Comparison of ENCODE assay signal across 11 cellular contexts in the genomic region with DNA sequence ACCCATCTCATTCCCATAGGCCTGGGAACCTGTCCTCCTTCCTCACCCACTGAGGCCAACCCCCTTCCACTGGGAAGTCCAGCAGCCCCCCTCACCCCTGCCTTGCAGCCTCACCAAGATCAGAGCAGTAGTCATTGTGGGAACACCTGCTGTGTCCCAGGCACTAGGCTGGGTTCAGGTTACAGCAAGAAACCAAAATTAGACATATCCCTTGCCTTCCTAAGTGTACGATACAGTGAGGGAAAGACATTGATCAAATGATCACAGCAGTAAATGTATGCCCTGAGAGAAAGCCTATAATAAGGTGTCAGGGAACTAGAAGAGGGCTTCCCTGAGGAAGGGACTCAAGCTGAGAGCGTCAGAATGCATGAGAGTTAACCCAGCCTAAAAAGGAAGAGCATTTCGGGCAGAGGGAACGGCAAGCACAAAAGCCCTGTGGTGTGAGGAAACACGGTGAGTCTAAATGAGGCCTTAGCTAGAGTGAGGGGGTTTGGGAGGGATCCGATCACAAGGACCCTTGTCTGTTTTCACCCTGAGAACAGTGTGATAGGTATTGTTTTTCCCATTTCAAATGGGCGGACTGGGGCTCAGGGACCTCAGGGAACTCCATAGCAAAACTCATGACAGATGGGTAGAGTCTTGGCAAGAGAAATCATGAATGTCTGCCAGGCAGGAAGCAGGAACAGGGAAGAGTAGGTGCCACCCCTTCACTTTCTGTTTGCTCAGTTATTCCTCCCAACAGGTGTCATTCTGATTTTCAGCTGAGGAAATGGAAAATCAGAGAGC. TPM values are rescaled to one million over a fixed set of nuclear protein-coding genes. Genes with fewer than 3 reads are reported as not detected.
DNase-seq lines count a peak whose midpoint lies in the region; ATAC-seq, FAIRE-seq and TF ChIP-seq lines count a peak whose summit lies in the region.
"Had no signal": no experiment of that assay in that cellular context is flagged by ENCODE, and none has a peak within 500 bp of the region (broad histone marks: within the 10 kb centered on the region; RNA-seq: fewer than 3 reads in every experiment).

No MANE protein-coding gene starts in this region.

- FAIRE-seq in urothelium cell line (lab: Jason Lieb, UNC), result peak; percentile 79
- FAIRE-seq in HepG2 (lab: Jason Lieb, UNC), result no peak
- FAIRE-seq: colon had no signal

- no peak overlapping the region for H3K27ac ChIP-seq in mammary epithelial cell (ENCODE audit: insufficient read depth, low read depth, low read length)
- H3K27ac ChIP-seq in HepG2 (ENCODE audit: extremely low read length, insufficient read depth, low read length), result no peak overlapping the region

- H3K27me3 Mint-ChIP-seq in MCF 10A (ENCODE audit: insufficient read depth, unreplicated experiment), result no peaks in the 10 kb centered on the region
- H3K27me3 Mint-ChIP-seq in activated T-cell treated with anti-CD3 and anti-CD28 coated beads, Interleukin-2, amount 50 U/mL, for 72 hours (ENCODE audit: low read depth), result no peaks in the 10 kb centered on the region

- TF ChIP-seq CTCF in MCF 10A (IDR thresholded peaks at IDR 0.05; ENCODE audit: unreplicated experiment) (no peak), mammary epithelial cell (conservative IDR thresholded peaks at IDR 0.05 in 1 of 2, IDR thresholded peaks at IDR 0.05 in 1 of 2; ENCODE audit: extremely low read depth in 1 of 2, insufficient read depth in 1 of 2, low read depth in 1 of 2, low read length in 2 of 2) (no peak), mucosa of descending colon (IDR thresholded peaks at IDR 0.05) (no peak), HepG2 (CRISPR knock-in tag; IDR thresholded peaks at IDR 0.05) (no peak)

- H3K4me3 Mint-ChIP-seq in MCF 10A (ENCODE audit: unreplicated experiment), result no peak overlapping the region
- peak overlapping the region; percentile 18 to 71 for H3K4me3 Mint-ChIP-seq in activated T-cell treated with anti-CD3 and anti-CD28 coated beads, Interleukin-2, amount 50 U/mL, for 72 hours

- no peaks in the 10 kb centered on the region for H3K9me3 ChIP-seq in mammary epithelial cell (replicated peaks; ENCODE audit: insufficient read depth, low read length)
- no peaks in the 10 kb centered on the region for H3K9me3 ChIP-seq in mucosa of descending colon
- H3K9me3 ChIP-seq in HepG2 (ENCODE audit: low read length), result no peaks in the 10 kb centered on the region

- H3K4me1 ChIP-seq in mammary epithelial cell (ENCODE audit: insufficient read depth, low read length), result peaks cover 13% of the 10 kb centered on the region
- H3K4me1 ChIP-seq in mucosa of descending colon (ENCODE audit: low read depth), result peaks cover 27% of the 10 kb centered on the region
- 0 out of 2 replicates have a peak, but pooled peaks cover 9% of the 10 kb centered on the region for H3K4me1 ChIP-seq in HepG2 (ENCODE audit: insufficient read depth, low read length)

- no peak overlapping the region for H3K27ac Mint-ChIP-seq in MCF 10A (ENCODE audit: low read depth, unreplicated experiment)
- peak overlapping the region; percentile 74 for H3K27ac Mint-ChIP-seq in activated T-cell treated with anti-CD3 and anti-CD28 coated beads, Interleukin-2, amount 50 U/mL, for 72 hours

- WGBS in mammary epithelial cell (ENCODE audit: low coverage, missing lambda C conversion rate), result 97% methylated on average over 4 of the region's 7 CpGs
- 57% methylated on average over 7 of the region's 7 CpGs for WGBS in HepG2 (ENCODE audit: low lambda C conversion rate)

- in situ Hi-C loops in mammary epithelial cell (cut with MboI; ENCODE audit: low sequenced_read_pairs in 2 of 2) (no loop called here), HepG2 (cut with HindIII; ENCODE audit: extremely low pct_ligation_motif_present, low pct_unique_long_range_greater_than_20kb) (no loop called here)

- H3K79me2 ChIP-seq in mammary epithelial cell (ENCODE audit: insufficient read depth, low read length), result no peaks in the 10 kb centered on the region
- H3K79me2 ChIP-seq in HepG2 (ENCODE audit: insufficient read depth, low read length), result no peaks in the 10 kb centered on the region

- H3K4me2 ChIP-seq in mammary epithelial cell (ENCODE audit: insufficient read depth, low read depth, low read length), result no peak overlapping the region
- no peak overlapping the region for H3K4me2 ChIP-seq in HepG2 (ENCODE audit: low read depth, low read length)

- H3K27me3 ChIP-seq in mammary epithelial cell (ENCODE audit: insufficient read depth, low read length) (no peaks in the 10 kb centered on the region), HepG2 (ENCODE audit: control insufficient read depth in 1 of 2, insufficient read depth in 2 of 2, low read length in 2 of 2) (peaks cover 8 to 48% of the 10 kb centered on the region in 2 experiments; a peak in 4 of 5 replicates)

- no peaks in the 10 kb centered on the region for H3K9me3 Mint-ChIP-seq in MCF 10A (ENCODE audit: unreplicated experiment)
- H3K9me3 Mint-ChIP-seq in activated T-cell treated with anti-CD3 and anti-CD28 coated beads, Interleukin-2, amount 50 U/mL, for 72 hours, result no peaks in the 10 kb centered on the region

- no peak overlapping the region for H3K4me3 ChIP-seq in mammary epithelial cell (replicated peaks in 1 of 3; ENCODE audit: insufficient read depth in 1 of 3, low read depth in 2 of 3, low read length in 3 of 3)
- H3K4me3 ChIP-seq in mucosa of descending colon, result no peak overlapping the region
- no peak overlapping the region for H3K4me3 ChIP-seq in HepG2 (replicated peaks in 1 of 3; ENCODE audit: insufficient read depth in 1 of 3, low read depth in 2 of 3, low read length in 3 of 3)

- TF ChIP-seq EP300 in HepG2 (IDR thresholded peaks at IDR 0.05; ENCODE audit: low read depth in 2 of 2, low read length in 2 of 2), result no peak
- no peak for TF ChIP-seq EP300 in HepG2 (CRISPR knock-in tag; IDR thresholded peaks at IDR 0.05; ENCODE audit: borderline replicate concordance)

- CTCF ChIA-PET in MCF 10A (lab: Yijun Ruan, JAX) (interaction anchor here (0.6 to 1.0 kb wide), 4 partner anchors 11 to 534 kb away, joined by 3 to 4 read pairs (median 4); no protein-coding TSS in a partner anchor), mammary epithelial cell (lab: Charles Lee; ENCODE audit: low non-redundant PET) (no interaction called here), HepG2 (lab: Yijun Ruan, JAX; ENCODE audit: low intra/inter-chr PET ratio, low total read pairs) (no interaction called here)

- peak; percentile 10 to 18 for ATAC-seq in activated T-cell treated with anti-CD3 and anti-CD28 coated beads, Interleukin-2, amount 50 U/mL, for 72 hours (replicated peaks in 1 of 2)
- ATAC-seq in mucosa of descending colon, result peak; percentile 85
- no peak for ATAC-seq in HepG2

- peaks cover 11% of the 10 kb centered on the region for H3K36me3 Mint-ChIP-seq in MCF 10A (ENCODE audit: insufficient read depth, unreplicated experiment)
- no peaks in the 10 kb centered on the region for H3K36me3 Mint-ChIP-seq in activated T-cell treated with anti-CD3 and anti-CD28 coated beads, Interleukin-2, amount 50 U/mL, for 72 hours (ENCODE audit: insufficient read depth in 2 of 2)

- dilution Hi-C loops in mammary epithelial cell (cut with HindIII; ENCODE audit: low sequenced_read_pairs), result no loop called here

- intact Hi-C loops in MCF 10A (cut with micrococcal nuclease), result no loop called here
- intact Hi-C loops in mammary epithelial cell (cut with micrococcal nuclease), result loop anchor here (1.0 kb wide), 1 partner anchor 13 kb away; no protein-coding TSS in a partner anchor
- intact Hi-C loops in mucosa of descending colon (cut with DNase I, micrococcal nuclease), result no loop called here
- intact Hi-C loops in HepG2 (cut with micrococcal nuclease; ENCODE audit: unreplicated experiment), result no loop called here

- no peaks in the 10 kb centered on the region for H3K36me3 ChIP-seq in mammary epithelial cell (ENCODE audit: insufficient read depth, low read length)
- no peaks in the 10 kb centered on the region for H3K36me3 ChIP-seq in mucosa of descending colon (ENCODE audit: low read depth)
- no peaks in the 10 kb centered on the region for H3K36me3 ChIP-seq in HepG2 (replicated peaks in 1 of 2; ENCODE audit: control insufficient read depth in 1 of 2, insufficient read depth in 2 of 2, low read length in 2 of 2)

- DNase-seq in MCF 10A (ENCODE audit: unreplicated experiment), result peak; percentile 29
- no peak for DNase-seq in mammary epithelial cell
- no peak for DNase-seq in activated T-cell treated with anti-CD3 and anti-CD28 coated beads, Interleukin-2, amount 50 U/mL, for 72 hours
- DNase-seq in mucosa of descending colon, result peak in 2 of 3 donors; percentile 27 to 81
- DNase-seq in urothelium cell line (ENCODE audit: low spot score), result no peak
- no peak for DNase-seq in HepG2 (ENCODE audit: low spot score)
- no peak for DNase-seq in NK-92 (lab: John Stamatoyannopoulos, UW; ENCODE audit: unreplicated experiment)
- DNase-seq in stimulated activated naive CD4-positive, alpha-beta T cell treated with Interleukin-2 at 50 U/mL for 16 hours (lab: John Stamatoyannopoulos, UW), result no peak
- DNase-seq: Calu3 had no signal

- TF ChIP-seq RAD21 in HepG2 (CRISPR knock-in tag; IDR thresholded peaks at IDR 0.05), result no peak

- TF ChIP-seq POLR2A in HepG2 (IDR thresholded peaks at IDR 0.05; ENCODE audit: insufficient read depth in 1 of 2, low read depth in 2 of 2, low read length in 2 of 2), result no peak

- POLR2A ChIA-PET in MCF 10A (lab: Yijun Ruan, JAX) (no interaction called here), HepG2 (lab: Yijun Ruan, JAX) (no interaction called here)

- H3K9ac ChIP-seq in mammary epithelial cell (ENCODE audit: insufficient read depth, low read length) (no peak overlapping the region), HepG2 (ENCODE audit: insufficient read depth, low read depth, low read length) (no peak overlapping the region)

- BruUV-seq in MCF 10A (replicated peaks; lab: Mats Ljungman, UMichigan) (no TSS peak), mammary epithelial cell (replicated peaks; lab: Mats Ljungman, UMichigan) (no TSS peak), HepG2 (replicated peaks; lab: Mats Ljungman, UMichigan) (no TSS peak)

- H4K20me1 ChIP-seq in mammary epithelial cell (ENCODE audit: insufficient read depth, low read length), result no peaks in the 10 kb centered on the region
- H4K20me1 ChIP-seq in HepG2 (ENCODE audit: insufficient read depth, low read length), result no peaks in the 10 kb centered on the region

- peaks cover 25% of the 10 kb centered on the region for H3K4me1 Mint-ChIP-seq in MCF 10A (ENCODE audit: insufficient read depth, unreplicated experiment)
- peaks cover 93% of the 10 kb centered on the region for H3K4me1 Mint-ChIP-seq in activated T-cell treated with anti-CD3 and anti-CD28 coated beads, Interleukin-2, amount 50 U/mL, for 72 hours (ENCODE audit: low read depth)

- no peak overlapping the region for H2AFZ ChIP-seq in mammary epithelial cell (ENCODE audit: low read depth, low read length)
- no peak overlapping the region for H2AFZ ChIP-seq in HepG2 (ENCODE audit: low read length)

RNA-seq across cellular contexts. Expression of gene C10orf105, which starts 17.2 kb away (rescaled TPM):
- total RNA-seq in MCF 10A (2022), result not detected in 2 replicates
- total RNA-seq in mammary epithelial cell, result under 1 TPM in 1 of 2 donors, not detected in 1; under 0.01 TPM
- not detected for polyA plus RNA-seq in mammary epithelial cell
- polyA minus RNA-seq in mammary epithelial cell, result not detected
- total RNA-seq in activated T-cell treated with anti-CD3 and anti-CD28 coated beads, Interleukin-2, amount 50 U/mL, for 72 hours, result under 1 TPM; 0.35 to 0.43 TPM
- total RNA-seq in mucosa of descending colon, result under 1 TPM in 1 of 3 donors, not detected in 2; 0.10 TPM
- total RNA-seq in HepG2 (2016; rRNA removed; fragmentation: Illumina TruSeq; extraction: Trizol), result not detected in 2 replicates
- total RNA-seq in HepG2 (2016; cell fraction: cytosol; rRNA removed; fragmentation: Illumina TruSeq; extraction: Trizol; ENCODE audit: low read depth), result not detected in 2 replicates
- not detected in 2 replicates for total RNA-seq in HepG2 (2016; cell fraction: insoluble cytoplasmic fraction; rRNA removed; fragmentation: Illumina TruSeq; extraction: Trizol)
- total RNA-seq in HepG2 (2016; cell fraction: membrane; rRNA removed; fragmentation: Illumina TruSeq; extraction: Trizol), result not detected in 2 replicates
- total RNA-seq in HepG2 (2016; cell fraction: nucleus; rRNA removed; fragmentation: Illumina TruSeq; extraction: Trizol), result not detected in 2 replicates
- polyA plus RNA-seq in HepG2 (2011; rRNA removed), result not detected in 2 replicates
- not detected in 2 replicates for polyA plus RNA-seq in HepG2 (2011; cell fraction: cytosol; rRNA removed)
- not detected in 2 replicates for polyA plus RNA-seq in HepG2 (2011; cell fraction: nucleus; rRNA removed)
- not detected in 2 replicates for polyA plus RNA-seq in HepG2 (2012)
- not detected in 2 replicates for polyA plus RNA-seq in HepG2 (2016; cell fraction: cytosol; fragmentation: Illumina TruSeq; extraction: Trizol; ENCODE audit: low read depth)
- not detected in 2 replicates for polyA plus RNA-seq in HepG2 (2016; cell fraction: insoluble cytoplasmic fraction; fragmentation: Illumina TruSeq; extraction: Trizol; ENCODE audit: low read depth)
- polyA plus RNA-seq in HepG2 (2016; cell fraction: membrane; fragmentation: Illumina TruSeq; extraction: Trizol; ENCODE audit: low read depth), result not detected in 2 replicates
- not detected in 2 replicates for polyA plus RNA-seq in HepG2 (2016; cell fraction: nucleus; fragmentation: Illumina TruSeq; extraction: Trizol; ENCODE audit: insufficient read depth, low read depth)
- polyA minus RNA-seq in HepG2 (2011; rRNA and poly(A)+ RNA removed; ENCODE audit: low replicate concordance), result not detected in 2 replicates
- polyA minus RNA-seq in HepG2 (2011; cell fraction: cytosol; rRNA and poly(A)+ RNA removed), result not detected in 2 replicates
- not detected in 2 replicates for polyA minus RNA-seq in HepG2 (2011; cell fraction: nucleus; rRNA and poly(A)+ RNA removed)
- total RNA-seq: Calu3, NCI-H460 had no signal

RNA-seq across cellular contexts. Expression of gene VSIR, which starts 36.6 kb away (rescaled TPM):
- total RNA-seq in MCF 10A (2022), result 3.6 and 7.0 TPM in 2 replicates
- total RNA-seq in mammary epithelial cell, result 10 to 100 TPM; 39.9 to 77.8 TPM
- 26.5 TPM for polyA plus RNA-seq in mammary epithelial cell
- 31.0 TPM for polyA minus RNA-seq in mammary epithelial cell
- total RNA-seq in activated T-cell treated with anti-CD3 and anti-CD28 coated beads, Interleukin-2, amount 50 U/mL, for 72 hours, result 10 to 100 TPM; 70.1 to 70.5 TPM
- total RNA-seq in mucosa of descending colon, result 10 to 100 TPM; 48.1 to 71.0 (median 60.7) TPM
- total RNA-seq in HepG2 (2016; rRNA removed; fragmentation: Illumina TruSeq; extraction: Trizol), result 0.36 and 0.44 TPM in 2 replicates
- total RNA-seq in HepG2 (2016; cell fraction: cytosol; rRNA removed; fragmentation: Illumina TruSeq; extraction: Trizol; ENCODE audit: low read depth), result 0.26 TPM in 1 of 2 replicates, not detected in the other
- 0.41 TPM in 1 of 2 replicates, not detected in the other for total RNA-seq in HepG2 (2016; cell fraction: insoluble cytoplasmic fraction; rRNA removed; fragmentation: Illumina TruSeq; extraction: Trizol)
- total RNA-seq in HepG2 (2016; cell fraction: membrane; rRNA removed; fragmentation: Illumina TruSeq; extraction: Trizol), result 0.14 TPM in 1 of 2 replicates, not detected in the other
- 0.16 and 0.19 TPM in 2 replicates for total RNA-seq in HepG2 (2016; cell fraction: nucleus; rRNA removed; fragmentation: Illumina TruSeq; extraction: Trizol)
- 3.2 and 3.8 TPM in 2 replicates for polyA plus RNA-seq in HepG2 (2011; rRNA removed)
- polyA plus RNA-seq in HepG2 (2011; cell fraction: cytosol; rRNA removed), result 2.2 and 3.9 TPM in 2 replicates
- polyA plus RNA-seq in HepG2 (2011; cell fraction: nucleus; rRNA removed), result 2.1 and 3.3 TPM in 2 replicates
- polyA plus RNA-seq in HepG2 (2012), result 0.35 and 0.81 TPM in 2 replicates
- 0.18 and 0.35 TPM in 2 replicates for polyA plus RNA-seq in HepG2 (2016; cell fraction: cytosol; fragmentation: Illumina TruSeq; extraction: Trizol; ENCODE audit: low read depth)
- 0.23 TPM in 1 of 2 replicates, not detected in the other for polyA plus RNA-seq in HepG2 (2016; cell fraction: insoluble cytoplasmic fraction; fragmentation: Illumina TruSeq; extraction: Trizol; ENCODE audit: low read depth)
- polyA plus RNA-seq in HepG2 (2016; cell fraction: membrane; fragmentation: Illumina TruSeq; extraction: Trizol; ENCODE audit: low read depth), result 0.14 and 0.38 TPM in 2 replicates
- 0.32 and 1.1 TPM in 2 replicates for polyA plus RNA-seq in HepG2 (2016; cell fraction: nucleus; fragmentation: Illumina TruSeq; extraction: Trizol; ENCODE audit: insufficient read depth, low read depth)
- 4.6 and 6.5 TPM in 2 replicates for polyA minus RNA-seq in HepG2 (2011; rRNA and poly(A)+ RNA removed; ENCODE audit: low replicate concordance)
- 3.0 and 4.5 TPM in 2 replicates for polyA minus RNA-seq in HepG2 (2011; cell fraction: cytosol; rRNA and poly(A)+ RNA removed)
- polyA minus RNA-seq in HepG2 (2011; cell fraction: nucleus; rRNA and poly(A)+ RNA removed), result 1.9 and 2.3 TPM in 2 replicates

Comparison
In these comparisons a context has a peak if more than half of its experiments do, and no peak if none do; other contexts are left out.
1. DNase-seq: peak in MCF 10A (single experiment) and mucosa of descending colon (2 of 3); none in mammary epithelial cell (single experiment), activated T-cell treated with anti-CD3 and anti-CD28 coated beads, Interleukin-2, amount 50 U/mL, for 72 hours (0 of 2), urothelium cell line (single experiment), HepG2 (single experiment), NK-92 (single experiment) and stimulated activated naive CD4-positive, alpha-beta T cell treated with Interleukin-2 at 50 U/mL for 16 hours (single experiment).